38 cellular contexts compared by ENCODE assay signal in the genomic region with DNA sequence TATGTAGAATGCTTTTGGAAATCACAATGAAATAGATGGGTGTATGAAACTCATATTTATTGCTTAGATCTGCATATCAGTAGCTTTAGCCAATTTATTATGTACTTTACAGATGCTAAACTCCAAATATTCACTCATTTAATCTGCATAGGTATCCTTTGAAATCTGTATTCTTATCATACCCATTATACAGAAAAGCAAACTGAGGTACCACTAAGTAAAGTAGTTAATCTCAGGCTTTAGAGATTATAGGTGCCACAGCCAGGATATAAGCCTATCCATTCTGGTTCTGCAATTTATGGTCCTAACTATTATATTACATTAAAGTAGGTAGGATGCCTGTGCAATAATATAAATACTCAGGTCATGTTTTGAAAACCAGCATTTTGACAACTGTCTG.
"Had no signal": no experiment of that assay in that cellular context is flagged by ENCODE, and none has a peak within 500 bp of the region (broad histone marks: within the 10 kb centered on the region; RNA-seq: fewer than 3 reads in every experiment).

No MANE protein-coding gene starts in this region.

- H3K27ac ChIP-seq: adrenal gland, ascending aorta, body of pancreas, brain microvascular endothelial cell, breast epithelium, cardiac muscle cell had no signal

- H3K27me3 ChIP-seq: adrenal gland, ascending aorta, body of pancreas, brain microvascular endothelial cell, breast epithelium, cardiac muscle cell had no signal

- H3K9me3 Mint-ChIP-seq: activated naive CD8-positive, alpha-beta T cell treated with anti-CD3 and anti-CD28 coated beads, Interleukin-2, amount 10 ng/mL, durations not matched to agents 7 days and 5 days; activated T-helper 1 cell treated with anti-CD3 and anti-CD28 coated beads, Interleukin-12 subunit alpha, Interleukin-12 subunit beta, Interleukin-2, Interleukin-4 antibody, amounts not matched to agents 30 ng/mL and 10 ng/mL and 1 ng/mL, durations not matched to agents 14 hours and 24 hours and 36 hours; activated T-helper 17 cell treated with anti-CD3 and anti-CD28 coated beads, Interleukin-2, amount 50 U/mL, for 72 hours had no signal

- H3K27me3 Mint-ChIP-seq: activated naive CD4-positive, alpha-beta T cell treated with anti-CD3 and anti-CD28 coated beads, Interleukin-2, amount 10 ng/mL, durations not matched to agents 7 days and 5 days; activated naive CD4-positive, alpha-beta T cell treated with anti-CD3 and anti-CD28 coated beads, Interleukin-2, amount 50 U/mL, for 24 hours; activated naive CD8-positive, alpha-beta T cell; activated naive CD8-positive, alpha-beta T cell treated with anti-CD3 and anti-CD28 coated beads for 36 hours; activated naive CD8-positive, alpha-beta T cell treated with anti-CD3 and anti-CD28 coated beads, Interleukin-2, amount 50 U/mL, for 24 hours; activated T-helper 17 cell treated with anti-CD3 and anti-CD28 coated beads, Interleukin-2, amount 50 U/mL, for 72 hours; central memory CD8-positive, alpha-beta T cell had no signal

- H3K36me3 Mint-ChIP-seq: activated naive CD4-positive, alpha-beta T cell treated with anti-CD3 and anti-CD28 coated beads, Interleukin-2, amount 10 ng/mL, durations not matched to agents 7 days and 5 days; activated naive CD4-positive, alpha-beta T cell treated with anti-CD3 and anti-CD28 coated beads, Interleukin-2, amount 50 U/mL, for 24 hours; activated naive CD4-positive, alpha-beta T cell treated with anti-CD3 and anti-CD28 coated beads, Interleukin-2, amount 50 U/mL, for 72 hours; activated naive CD8-positive, alpha-beta T cell; activated naive CD8-positive, alpha-beta T cell treated with anti-CD3 and anti-CD28 coated beads for 36 hours; activated naive CD8-positive, alpha-beta T cell treated with anti-CD3 and anti-CD28 coated beads, Interleukin-2, amount 10 ng/mL, durations not matched to agents 7 days and 5 days; brain had no signal

- FAIRE-seq: astrocyte, bronchial epithelial cell had no signal

- H3K27ac Mint-ChIP-seq: activated naive CD4-positive, alpha-beta T cell treated with anti-CD3 and anti-CD28 coated beads for 36 hours; activated naive CD4-positive, alpha-beta T cell treated with anti-CD3 and anti-CD28 coated beads, Interleukin-2, amount 10 ng/mL, durations not matched to agents 7 days and 5 days; activated naive CD4-positive, alpha-beta T cell treated with anti-CD3 and anti-CD28 coated beads, Interleukin-2, amount 50 U/mL, for 24 hours; activated naive CD4-positive, alpha-beta T cell treated with anti-CD3 and anti-CD28 coated beads, Interleukin-2, amount 50 U/mL, for 72 hours; activated naive CD8-positive, alpha-beta T cell; activated naive CD8-positive, alpha-beta T cell treated with anti-CD3 and anti-CD28 coated beads for 36 hours; activated naive CD8-positive, alpha-beta T cell treated with anti-CD3 and anti-CD28 coated beads, Interleukin-2, amount 10 ng/mL, durations not matched to agents 7 days and 5 days; activated naive CD8-positive, alpha-beta T cell treated with anti-CD3 and anti-CD28 coated beads, Interleukin-2, amount 50 U/mL, for 24 hours; activated T-cell treated with anti-CD3 and anti-CD28 coated beads, Interleukin-2, amount 50 U/mL, for 72 hours; activated T-helper 1 cell treated with anti-CD3 and anti-CD28 coated beads, Interleukin-12 subunit alpha, Interleukin-12 subunit beta, Interleukin-2, Interleukin-4 antibody, amounts not matched to agents 30 ng/mL and 10 ng/mL and 1 ng/mL, durations not matched to agents 14 hours and 24 hours and 36 hours; activated T-helper 17 cell treated with anti-CD3 and anti-CD28 coated beads, Interleukin-2, amount 50 U/mL, for 72 hours; activated T-helper 2 cell treated with anti-CD3 and anti-CD28 coated beads, Interferon-gamma antibody, Interleukin-2, Interleukin-4, amounts not matched to agents 10 μg/mL and 5 μg/mL and 100 μg/mL, durations not matched to agents 14 hours and 24 hours and 36 hours; brain had no signal

- H3K4me1 Mint-ChIP-seq: activated naive CD4-positive, alpha-beta T cell treated with anti-CD3 and anti-CD28 coated beads, Interleukin-2, amount 10 ng/mL, durations not matched to agents 7 days and 5 days; activated naive CD4-positive, alpha-beta T cell treated with anti-CD3 and anti-CD28 coated beads, Interleukin-2, amount 50 U/mL, for 24 hours; activated naive CD8-positive, alpha-beta T cell treated with anti-CD3 and anti-CD28 coated beads for 36 hours; activated naive CD8-positive, alpha-beta T cell treated with anti-CD3 and anti-CD28 coated beads, Interleukin-2, amount 10 ng/mL, durations not matched to agents 7 days and 5 days; activated naive CD8-positive, alpha-beta T cell treated with anti-CD3 and anti-CD28 coated beads, Interleukin-2, amount 50 U/mL, for 24 hours; activated T-helper 17 cell treated with anti-CD3 and anti-CD28 coated beads, Interleukin-2, amount 50 U/mL, for 72 hours; central memory CD8-positive, alpha-beta T cell had no signal

- DNase-seq: activated effector memory CD4-positive, alpha-beta T cell treated with anti-CD3 and anti-CD28 coated beads, Interleukin-2, amount 50 U/mL, for 16 hours; activated effector memory CD4-positive, alpha-beta T cell treated with Interleukin-2 at 50 U/mL for 16 hours; activated gamma-delta T cell; activated gamma-delta T cell treated with Interleukin-2 at 50 U/mL for 16 hours; activated naive CD4-positive, alpha-beta T cell; activated naive CD4-positive, alpha-beta T cell treated with anti-CD3 and anti-CD28 coated beads for 36 hours; activated naive CD4-positive, alpha-beta T cell treated with anti-CD3 and anti-CD28 coated beads, Interleukin-2, amount 10 ng/mL, durations not matched to agents 7 days and 5 days; activated naive CD4-positive, alpha-beta T cell treated with anti-CD3 and anti-CD28 coated beads, Interleukin-2, amount 50 U/mL, for 16 hours; activated naive CD4-positive, alpha-beta T cell treated with Interleukin-2 at 50 U/mL for 16 hours; activated naive CD8-positive, alpha-beta T cell treated with anti-CD3 and anti-CD28 coated beads for 36 hours; activated naive CD8-positive, alpha-beta T cell treated with anti-CD3 and anti-CD28 coated beads, Interleukin-2, amount 10 ng/mL, durations not matched to agents 7 days and 5 days; activated naive CD8-positive, alpha-beta T cell treated with anti-CD3 and anti-CD28 coated beads, Interleukin-2, amount 50 U/mL, for 24 hours; activated T-cell treated with anti-CD3 and anti-CD28 coated beads, Interleukin-2, amount 50 U/mL, for 4 hours; activated T-cell treated with anti-CD3 and anti-CD28 coated beads, Interleukin-2, amount 50 U/mL, for 48 hours; activated T-cell treated with anti-CD3 and anti-CD28 coated beads, Interleukin-2, amount 50 U/mL, for 72 hours; adrenal gland; amniotic stem cell; amygdala; anterior cingulate cortex; aorta; body of pancreas; brain microvascular endothelial cell; caudate nucleus; central memory CD4-positive, alpha-beta T cell; cerebellar nuclear complex had no signal

- H3K4me3 Mint-ChIP-seq: activated naive CD4-positive, alpha-beta T cell treated with anti-CD3 and anti-CD28 coated beads for 36 hours; activated naive CD4-positive, alpha-beta T cell treated with anti-CD3 and anti-CD28 coated beads, Interleukin-2, amount 10 ng/mL, durations not matched to agents 7 days and 5 days; activated naive CD4-positive, alpha-beta T cell treated with anti-CD3 and anti-CD28 coated beads, Interleukin-2, amount 50 U/mL, for 24 hours; activated naive CD8-positive, alpha-beta T cell; activated naive CD8-positive, alpha-beta T cell treated with anti-CD3 and anti-CD28 coated beads for 36 hours; activated naive CD8-positive, alpha-beta T cell treated with anti-CD3 and anti-CD28 coated beads, Interleukin-2, amount 10 ng/mL, durations not matched to agents 7 days and 5 days; activated naive CD8-positive, alpha-beta T cell treated with anti-CD3 and anti-CD28 coated beads, Interleukin-2, amount 50 U/mL, for 24 hours; activated T-cell treated with anti-CD3 and anti-CD28 coated beads, Interleukin-2, amount 50 U/mL, for 4 hours; activated T-cell treated with anti-CD3 and anti-CD28 coated beads, Interleukin-2, amount 50 U/mL, for 72 hours; activated T-helper 1 cell treated with anti-CD3 and anti-CD28 coated beads, Interleukin-12 subunit alpha, Interleukin-12 subunit beta, Interleukin-2, Interleukin-4 antibody, amounts not matched to agents 30 ng/mL and 10 ng/mL and 1 ng/mL, durations not matched to agents 14 hours and 24 hours and 36 hours; activated T-helper 17 cell treated with anti-CD3 and anti-CD28 coated beads, Interleukin-2, amount 50 U/mL, for 72 hours; brain; central memory CD8-positive, alpha-beta T cell had no signal

- H3K36me3 ChIP-seq: adrenal gland, ascending aorta, brain microvascular endothelial cell, breast epithelium, cardiac muscle cell had no signal

- H3K9me3 ChIP-seq: adrenal gland, ascending aorta, body of pancreas, breast epithelium had no signal

- H3K4me1 ChIP-seq: adrenal gland, ascending aorta, body of pancreas, breast epithelium had no signal

- ATAC-seq: activated naive CD4-positive, alpha-beta T cell treated with anti-CD3 and anti-CD28 coated beads, Interleukin-2, amount 50 U/mL, for 72 hours; activated naive CD8-positive, alpha-beta T cell treated with anti-CD3 and anti-CD28 coated beads, Interleukin-2, amount 50 U/mL, for 24 hours; activated T-cell treated with anti-CD3 and anti-CD28 coated beads, Interleukin-2, amount 50 U/mL, for 4 hours; activated T-cell treated with anti-CD3 and anti-CD28 coated beads, Interleukin-2, amount 50 U/mL, for 72 hours; activated T-helper 17 cell treated with anti-CD3 and anti-CD28 coated beads, Interleukin-2, amount 50 U/mL, for 72 hours; body of pancreas had no signal

- H3K4me3 ChIP-seq: adrenal gland, ascending aorta, body of pancreas, breast epithelium, cardiac muscle cell had no signal
